ENCODE assay signal across 7 cellular contexts in the genomic region with DNA sequence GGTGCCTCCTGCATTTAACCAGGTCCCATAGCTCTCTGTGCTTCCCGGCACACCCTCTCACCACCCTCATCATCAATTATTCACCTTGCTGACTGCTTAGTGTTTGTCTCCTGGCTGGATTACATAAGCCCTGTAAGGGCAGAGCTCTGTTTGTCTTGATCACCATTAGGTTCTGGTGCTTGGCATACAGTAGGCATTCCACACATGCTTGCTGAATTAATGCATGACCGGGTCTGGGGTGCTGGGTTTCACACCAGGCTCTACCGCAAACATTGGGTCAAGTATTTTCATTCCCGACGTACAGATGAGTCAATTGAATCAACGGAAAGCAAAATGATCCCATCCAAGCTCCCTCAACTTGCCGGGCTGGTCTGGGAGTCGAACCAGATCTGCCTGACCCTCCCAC. TPM values are rescaled to one million over a fixed set of nuclear protein-coding genes. Genes with fewer than 3 reads are reported as not detected.
A peak's percentile ranks its signal among the peaks of the same experiment; 100 is the strongest.
DNase-seq lines count a peak whose midpoint lies in the region; ATAC-seq, FAIRE-seq and TF ChIP-seq lines count a peak whose summit lies in the region.

No MANE protein-coding gene starts in this region.

- intact Hi-C loops in OCI-LY7 (cut with micrococcal nuclease; ENCODE audit: unreplicated experiment) = loop anchor here (1.0 kb wide), 1 partner anchor 29 kb away; a partner anchor contains a TSS
- intact Hi-C loops in endothelial cell of umbilical vein (cut with micrococcal nuclease) = loop anchor here (5.0 kb wide), 1 partner anchor 64 kb away; a partner anchor contains a TSS

- no peak for TF ChIP-seq POLR2A in endothelial cell of umbilical vein (IDR thresholded peaks at IDR 0.05; ENCODE audit: low read depth, low read length)

- no peaks in the 10 kb centered on the region for H3K79me2 ChIP-seq in GM23338 (replicated peaks; ENCODE audit: insufficient read depth)
- peaks cover 78% of the 10 kb centered on the region for H3K79me2 ChIP-seq in OCI-LY7 (ENCODE audit: insufficient read depth, low read depth, low read length)
- H3K79me2 ChIP-seq in endothelial cell of umbilical vein (ENCODE audit: control insufficient read depth, insufficient read depth, low read length) = no peaks in the 10 kb centered on the region

- no peak for DNase-seq in GM23338 (ENCODE audit: low spot score)
- peak; percentile 46 for DNase-seq in OCI-LY7 (ENCODE audit: low spot score)
- peak; percentile 15 for DNase-seq in endothelial cell of umbilical vein (ENCODE audit: low read depth, low spot score)
- no peak for DNase-seq in T1000 (lab: John Stamatoyannopoulos, UW)
- DNase-seq in stimulated activated CD4-positive, alpha-beta T cell treated with anti-CD3 and anti-CD28 coated beads, Interleukin-1b, Interleukin-23, amount 100 ng/mL, for 48 hours = no peak

- H3K9me3 ChIP-seq in OCI-LY7 (ENCODE audit: low read length) (no peaks in the 10 kb centered on the region), endothelial cell of umbilical vein (replicated peaks; ENCODE audit: control insufficient read depth, insufficient read depth, low read length) (no peaks in the 10 kb centered on the region)

- POLR2A ChIA-PET in OCI-LY7 (lab: Charles Lee) = interaction anchor here (0.5 to 2.5 kb wide), 4 partner anchors 12 to 500 kb away, joined by 3 to 21 read pairs (median 3); a partner anchor contains a TSS
- POLR2A ChIA-PET in endothelial cell of umbilical vein (lab: Charles Lee) = no interaction called here

- H3K4me3 ChIP-seq in GM23338 (peak overlapping the region; percentile 22; the same call in 1 of the 2 replicates), OCI-LY7 (ENCODE audit: low read depth, low read length, poor library complexity, severe bottlenecking) (peak overlapping the region; percentile 66), endothelial cell of umbilical vein (replicated peaks in 1 of 3; ENCODE audit: insufficient read depth in 1 of 3, low read depth in 1 of 3, low read length in 3 of 3) (no peak overlapping the region)

- no peak for ATAC-seq in GM23338
- ATAC-seq in stimulated activated memory B cell treated with anti-CD40 and anti-IgM and Interleukin-4, amounts not matched to agents 10 μg/mL and 1 μg/mL and 100 μg/mL, for 72 hours = no peak
- no peak for ATAC-seq in HG02973 (IDR thresholded peaks at IDR 0.05; ENCODE audit: unreplicated experiment)

- H3K9me3 Mint-ChIP-seq in GM23338 = peaks cover 93% of the 10 kb centered on the region
- no peaks in the 10 kb centered on the region for H3K9me3 Mint-ChIP-seq in stimulated activated memory B cell treated with anti-CD40 and anti-IgM and Interleukin-4, amounts not matched to agents 10 μg/mL and 1 μg/mL and 100 μg/mL, for 72 hours

- H3K9me1 ChIP-seq in endothelial cell of umbilical vein (replicated peaks; ENCODE audit: control insufficient read depth, extremely low read depth, insufficient read depth, low read length) = no peaks in the 10 kb centered on the region

- no peak for FAIRE-seq in endothelial cell of umbilical vein (lab: Jason Lieb, UNC)

- H4K20me1 ChIP-seq in GM23338 (replicated peaks; ENCODE audit: insufficient read depth) (no peaks in the 10 kb centered on the region), OCI-LY7 (ENCODE audit: insufficient read depth, low read length) (no peaks in the 10 kb centered on the region), endothelial cell of umbilical vein (replicated peaks; ENCODE audit: control insufficient read depth, extremely low read depth, insufficient read depth, low read length) (no peaks in the 10 kb centered on the region)

- CTCF ChIA-PET in OCI-LY7 (lab: Charles Lee; ENCODE audit: unreplicated experiment) (interaction anchor here (0.9 to 1.4 kb wide), 2 partner anchors 9 to 29 kb away, joined by 4 read pairs; a partner anchor contains a TSS), endothelial cell of umbilical vein (lab: Charles Lee) (interaction anchor here (0.8 to 2.1 kb wide), 6 partner anchors 13 to 62 kb away, joined by 3 to 7 read pairs (median 6); no protein-coding TSS in a partner anchor)

- H3K36me3 ChIP-seq in GM23338 (ENCODE audit: insufficient read depth) (no peaks in the 10 kb centered on the region), OCI-LY7 (ENCODE audit: insufficient read depth, low read length) (peaks cover 33% of the 10 kb centered on the region), endothelial cell of umbilical vein (ENCODE audit: control insufficient read depth in 2 of 2, extremely low read depth in 1 of 2, insufficient read depth in 2 of 2, low read length in 2 of 2) (no peaks in the 10 kb centered on the region)

- H3K27ac ChIP-seq in GM23338 (ENCODE audit: low read depth) (peak overlapping the region; percentile 92), OCI-LY7 (ENCODE audit: low read depth, low read length, poor library complexity, severe bottlenecking) (peak overlapping the region; percentile 94), endothelial cell of umbilical vein (ENCODE audit: insufficient read depth, low read depth, low read length) (peak overlapping the region; percentile 38)

- no TSS peak for BruUV-seq in OCI-LY7 (replicated peaks; lab: Mats Ljungman, UMichigan)
- BruUV-seq in endothelial cell of umbilical vein (replicated peaks; lab: Mats Ljungman, UMichigan) = no TSS peak

- H3K9ac ChIP-seq in endothelial cell of umbilical vein (replicated peaks; ENCODE audit: extremely low read depth, insufficient read depth, low read length) = no peak overlapping the region

- H3F3A ChIP-seq in GM23338 (replicated peaks; ENCODE audit: low read depth) = no peaks in the 10 kb centered on the region; the same call in 1 of the 2 replicates

- H3K36me3 Mint-ChIP-seq in GM23338 (ENCODE audit: low read depth) = peaks cover 25% of the 10 kb centered on the region
- peaks cover 12% of the 10 kb centered on the region for H3K36me3 Mint-ChIP-seq in stimulated activated memory B cell treated with anti-CD40 and anti-IgM and Interleukin-4, amounts not matched to agents 10 μg/mL and 1 μg/mL and 100 μg/mL, for 72 hours

- H3K4me1 Mint-ChIP-seq in GM23338 = no peaks in the 10 kb centered on the region
- H3K4me1 Mint-ChIP-seq in stimulated activated memory B cell treated with anti-CD40 and anti-IgM and Interleukin-4, amounts not matched to agents 10 μg/mL and 1 μg/mL and 100 μg/mL, for 72 hours = peaks cover 75% of the 10 kb centered on the region

- dilution Hi-C loops in endothelial cell of umbilical vein (cut with MboI; ENCODE audit: extremely low pct_ligation_motif_present, low sequenced_read_pairs) = no loop called here

- H2AFZ ChIP-seq in GM23338 (peak overlapping the region; percentile 97), OCI-LY7 (ENCODE audit: low read length) (peak overlapping the region; percentile 13; the same call in 1 of the 2 replicates), endothelial cell of umbilical vein (ENCODE audit: low read depth, low read length) (peak overlapping the region; percentile 98)

- TF ChIP-seq CTCF in GM23338 (conservative IDR thresholded peaks at IDR 0.05; ENCODE audit: low read depth in 2 of 2) (no peak), OCI-LY7 (conservative IDR thresholded peaks at IDR 0.05; ENCODE audit: low read length) (no peak), endothelial cell of umbilical vein (IDR thresholded peaks at IDR 0.05; ENCODE audit: extremely low read depth in 1 of 2, insufficient read depth in 1 of 2, low read depth in 1 of 2, low read length in 2 of 2) (no peak)

- H3K4me3 Mint-ChIP-seq in GM23338 = no peak overlapping the region
- peak overlapping the region; percentile 83 for H3K4me3 Mint-ChIP-seq in stimulated activated memory B cell treated with anti-CD40 and anti-IgM and Interleukin-4, amounts not matched to agents 10 μg/mL and 1 μg/mL and 100 μg/mL, for 72 hours

- peaks cover 5% of the 10 kb centered on the region for H3K27me3 Mint-ChIP-seq in GM23338 (ENCODE audit: insufficient read depth, low read depth, poor library complexity)
- no peaks in the 10 kb centered on the region for H3K27me3 Mint-ChIP-seq in stimulated activated memory B cell treated with anti-CD40 and anti-IgM and Interleukin-4, amounts not matched to agents 10 μg/mL and 1 μg/mL and 100 μg/mL, for 72 hours

- H3K27me3 ChIP-seq in GM23338 (ENCODE audit: insufficient read depth) = no peaks in the 10 kb centered on the region
- H3K27me3 ChIP-seq in endothelial cell of umbilical vein (ENCODE audit: control insufficient read depth in 2 of 2, insufficient read depth in 2 of 2, low read length in 2 of 2) = no peaks in the 10 kb centered on the region

- H3K27ac Mint-ChIP-seq in GM23338 = no peak overlapping the region
- H3K27ac Mint-ChIP-seq in stimulated activated memory B cell treated with anti-CD40 and anti-IgM and Interleukin-4, amounts not matched to agents 10 μg/mL and 1 μg/mL and 100 μg/mL, for 72 hours = peak overlapping the region; percentile 95

- H3K4me1 ChIP-seq in GM23338 (ENCODE audit: insufficient read depth) (peaks cover 25% of the 10 kb centered on the region), OCI-LY7 (ENCODE audit: insufficient read depth, low read length, poor library complexity, severe bottlenecking) (peaks cover 80% of the 10 kb centered on the region), endothelial cell of umbilical vein (ENCODE audit: control insufficient read depth, extremely low read depth, insufficient read depth, low read length) (peaks cover 18% of the 10 kb centered on the region)

- no peaks in the 10 kb centered on the region for H3K9me2 ChIP-seq in GM23338 (ENCODE audit: insufficient read depth)
- no peaks in the 10 kb centered on the region for H3K9me2 ChIP-seq in OCI-LY7 (ENCODE audit: insufficient read depth, low read length)

- H3K4me2 ChIP-seq in GM23338 = peak overlapping the region; percentile 68
- H3K4me2 ChIP-seq in OCI-LY7 (ENCODE audit: low read length) = peak overlapping the region; percentile 88
- peak overlapping the region; percentile 43 for H3K4me2 ChIP-seq in endothelial cell of umbilical vein (ENCODE audit: insufficient read depth, low read length)

RNA-seq across cellular contexts. Expression of a gene that starts 28.5 kb away (rescaled TPM):
- 1.7 and 1.8 TPM in 2 replicates for total RNA-seq in GM23338 (2014; rRNA removed; shearing (Covaris generic))
- 0.82 and 1.0 TPM in 2 replicates for polyA plus RNA-seq in GM23338 (2016; fragmentation: Nextera tagmentation; extraction: Ambion mirVana)
- 76.1 and 90.7 TPM in 2 replicates for total RNA-seq in OCI-LY7 (2014; rRNA removed; shearing (Covaris generic))
- 92.7 and 107 TPM in 2 replicates for total RNA-seq in OCI-LY7 (2022)
- not detected in 2 replicates for total RNA-seq in endothelial cell of umbilical vein
- polyA plus RNA-seq in endothelial cell of umbilical vein = not detected in 2 replicates
- polyA plus RNA-seq in endothelial cell of umbilical vein (2011; cell fraction: cytosol; rRNA removed) = not detected in 2 replicates
- not detected in 2 replicates for polyA plus RNA-seq in endothelial cell of umbilical vein (2011; cell fraction: nucleus; rRNA removed)
- polyA plus RNA-seq in endothelial cell of umbilical vein (2012) = not detected in 2 replicates
- polyA minus RNA-seq in endothelial cell of umbilical vein = 0.23 TPM in 1 of 2 replicates, not detected in the other
- not detected for polyA minus RNA-seq in endothelial cell of umbilical vein (2011; cell fraction: cytosol; rRNA and poly(A)+ RNA removed)
- polyA minus RNA-seq in endothelial cell of umbilical vein (2011; cell fraction: nucleus; rRNA and poly(A)+ RNA removed) = not detected in 2 replicates

RNA-seq across cellular contexts. Expression of a gene that starts 33.8 kb away (rescaled TPM):
- total RNA-seq in GM23338 (2014; rRNA removed; shearing (Covaris generic)) = 25.6 and 38.4 TPM in 2 replicates
- polyA plus RNA-seq in GM23338 (2016; fragmentation: Nextera tagmentation; extraction: Ambion mirVana) (20.7 and 24.6 TPM in 2 replicates), endothelial cell of umbilical vein (0.04 and 0.06 TPM in 2 replicates)
- 7.8 and 8.5 TPM in 2 replicates for total RNA-seq in OCI-LY7 (2014; rRNA removed; shearing (Covaris generic))
- total RNA-seq in OCI-LY7 (2022) (9.8 and 13.3 TPM in 2 replicates), endothelial cell of umbilical vein (0.53 TPM in 1 of 2 replicates, not detected in the other)
- polyA plus RNA-seq in endothelial cell of umbilical vein (2011; cell fraction: cytosol; rRNA removed) = 0.07 and 0.08 TPM in 2 replicates
- polyA plus RNA-seq in endothelial cell of umbilical vein (2011; cell fraction: nucleus; rRNA removed) = 0.40 and 0.45 TPM in 2 replicates
- polyA plus RNA-seq in endothelial cell of umbilical vein (2012) = 0.37 and 0.41 TPM in 2 replicates
- 1.1 TPM in 1 of 2 replicates, not detected in the other for polyA minus RNA-seq in endothelial cell of umbilical vein
- polyA minus RNA-seq in endothelial cell of umbilical vein (2011; cell fraction: cytosol; rRNA and poly(A)+ RNA removed) = 11.0 TPM
- not detected in 2 replicates for polyA minus RNA-seq in endothelial cell of umbilical vein (2011; cell fraction: nucleus; rRNA and poly(A)+ RNA removed)

Comparison
In these comparisons a context has a peak if more than half of its experiments do, and no peak if none do; other contexts are left out.
1. DNase-seq: peak in OCI-LY7 (single experiment) and endothelial cell of umbilical vein (single experiment); none in GM23338 (single experiment), T1000 (single experiment) and stimulated activated CD4-positive, alpha-beta T cell treated with anti-CD3 and anti-CD28 coated beads, Interleukin-1b, Interleukin-23, amount 100 ng/mL, for 48 hours (single experiment).
2. H2AFZ ChIP-seq: peak in every context shown above with its lines; median percentile 98 in endothelial cell of umbilical vein; 97 in GM23338; 13 in OCI-LY7.
3. H3K27ac ChIP-seq: peak in every context shown above with its lines; median percentile 94 in OCI-LY7; 92 in GM23338; 38 in endothelial cell of umbilical vein.
4. H3K4me3 ChIP-seq: peak in GM23338 (single experiment) and OCI-LY7 (single experiment); none in endothelial cell of umbilical vein (0 of 3).
5. RNA of a gene that starts 28.5 kb away (total RNA-seq): 76.1 to 107 TPM in OCI-LY7; 1.7 to 1.8 TPM in GM23338 and not detected in endothelial cell of umbilical vein; every median in the first group is over 10 times any median in the second.
6. Peak in every context shown above with its lines, with median percentiles within 50 percentile points of each other: H3K4me2 ChIP-seq.